Comparison of ENCODE assay signal across 11 cellular contexts in genomic region chr17:50920891-50921595, GRCh38. TPM values are rescaled to one million over a fixed set of nuclear protein-coding genes. Genes with fewer than 3 reads are reported as not detected.
DNase-seq lines count a peak whose midpoint lies in the region; ATAC-seq and TF ChIP-seq lines count a peak whose summit lies in the region.
"Had no signal": no experiment of that assay in that cellular context is flagged by ENCODE, and none has a peak within 500 bp of the region (broad histone marks: within the 10 kb centered on the region; RNA-seq: fewer than 3 reads in every experiment).

No MANE protein-coding gene starts in this region.

- H3K9ac ChIP-seq in SK-N-SH: no peak overlapping the region

- TF ChIP-seq CTCF in SK-N-SH (IDR thresholded peaks at IDR 0.05) (no peak), Peyer's patch (IDR thresholded peaks at IDR 0.05) (no peak), gastroesophageal sphincter (IDR thresholded peaks at IDR 0.05) (no peak), gastrocnemius medialis (IDR thresholded peaks at IDR 0.05 in 4 of 5, conservative IDR thresholded peaks at IDR 0.05 in 1 of 5) (no peak)

- 95% methylated on average over 15 of the region's 16 CpGs for WGBS in SK-N-SH (ENCODE audit: low lambda C conversion rate)
- 81 to 82% methylated on average over 9 to 12 of the region's 16 CpGs for WGBS in gastroesophageal sphincter (ENCODE audit: low coverage in 1 of 2), 2 donors

- no peaks in the 10 kb centered on the region for H3K79me2 ChIP-seq in SK-N-SH (ENCODE audit: insufficient read depth)

- H3K27me3 ChIP-seq in SK-N-SH (ENCODE audit: insufficient read depth) (no peaks in the 10 kb centered on the region), Peyer's patch (no peaks in the 10 kb centered on the region), gastroesophageal sphincter (no peaks in the 10 kb centered on the region), gastrocnemius medialis (no peaks in the 10 kb centered on the region)

- H3K4me1 ChIP-seq in SK-N-SH (ENCODE audit: control insufficient read depth in 1 of 2, insufficient read depth in 2 of 2, low read depth in 1 of 2, low read length in 1 of 2) (peaks cover 28 to 42% of the 10 kb centered on the region in 2 experiments), Peyer's patch (peaks cover 0 to 69% (median 4%) of the 10 kb centered on the region in 4 donors), gastroesophageal sphincter (peaks cover 0 to 66% (median 15%) of the 10 kb centered on the region in 3 donors), gastrocnemius medialis (peaks cover 31 to 36% of the 10 kb centered on the region in 2 donors)

- no peaks in the 10 kb centered on the region for H4K20me1 ChIP-seq in SK-N-SH (ENCODE audit: insufficient read depth)

- H3K9me3 ChIP-seq in SK-N-SH (no peaks in the 10 kb centered on the region), Peyer's patch (no peaks in the 10 kb centered on the region), gastroesophageal sphincter (no peaks in the 10 kb centered on the region), gastrocnemius medialis (no peaks in the 10 kb centered on the region)

- no peaks in the 10 kb centered on the region for H3K36me3 ChIP-seq in SK-N-SH (replicated peaks in 1 of 2; ENCODE audit: control insufficient read depth in 1 of 2, insufficient read depth in 2 of 2, low read length in 1 of 2)
- no peaks in the 10 kb centered on the region for H3K36me3 ChIP-seq in Peyer's patch
- no peaks in the 10 kb centered on the region for H3K36me3 ChIP-seq in gastroesophageal sphincter
- H3K36me3 ChIP-seq in gastrocnemius medialis: no peaks in the 10 kb centered on the region

- no peak overlapping the region for H3K4me2 ChIP-seq in SK-N-SH

- TF ChIP-seq EP300 in SK-N-SH (IDR thresholded peaks at IDR 0.05; ENCODE audit: borderline replicate concordance in 1 of 2, low read depth in 1 of 2, low read length in 1 of 2) (no peak), gastroesophageal sphincter (IDR thresholded peaks at IDR 0.05) (no peak)

- in situ Hi-C loops in gastrocnemius medialis (cut with MboI; ENCODE audit: low sequenced_read_pairs in 4 of 4): no loop called here

- H3K27ac ChIP-seq in SK-N-SH (ENCODE audit: low read depth in 2 of 2, low read length in 1 of 2) (peak overlapping the region; percentile 61 to 80; a peak in 2 of 4 replicates), Peyer's patch (peak overlapping the region in 3 of 4 donors; percentile 77 to 95 (median 92)), gastroesophageal sphincter (peak overlapping the region in 3 of 4 donors; percentile 84 to 87 (median 85)), gastrocnemius medialis (peak overlapping the region; percentile 18 to 63 (median 37))

- TF ChIP-seq POLR2A in Peyer's patch (IDR thresholded peaks at IDR 0.05) (no peak), gastroesophageal sphincter (IDR thresholded peaks at IDR 0.05) (no peak), gastrocnemius medialis (IDR thresholded peaks at IDR 0.05) (no peak)

- TF ChIP-seq RAD21 in SK-N-SH (IDR thresholded peaks at IDR 0.05; ENCODE audit: low read length): no peak

- H3K4me3 ChIP-seq in SK-N-SH (ENCODE audit: low read depth in 2 of 2, low read length in 1 of 2) (no peak overlapping the region), Peyer's patch (no peak overlapping the region), gastroesophageal sphincter (no peak overlapping the region), gastrocnemius medialis (no peak overlapping the region)

- DNase-seq in SK-N-SH (no peak), Peyer's patch (peak in 2 of 3 donors; percentile 72 to 74), gastrocnemius medialis (peak in 1 of 2 donors; percentile 56), COLO829 (ENCODE audit: low spot score) (no peak)
- DNase-seq: foreskin melanocyte, GF-D8, NCI-H1417 treated with DMSO at 0.1 percent for 48 hours had no signal

- CTCF ChIA-PET in SK-N-SH (lab: Yijun Ruan, JAX): interaction anchor here (0.8 to 6.7 kb wide), 6 partner anchors 15 to 69 kb away, joined by 3 to 34 read pairs (median 6); no protein-coding TSS in a partner anchor

- no peak overlapping the region; the same call in 1 of the 2 replicates for H2AFZ ChIP-seq in SK-N-SH (ENCODE audit: low read depth)

- H3K9me2 ChIP-seq in SK-N-SH: no peaks in the 10 kb centered on the region

- H3F3A ChIP-seq in SK-N-SH (replicated peaks; ENCODE audit: insufficient read depth): peaks cover 3% of the 10 kb centered on the region

- POLR2A ChIA-PET in SK-N-SH (lab: Yijun Ruan, JAX): interaction anchor here (0.8 to 13.7 kb wide), 6 partner anchors 10 to 56 kb away, joined by 3 to 166 read pairs (median 12); partner anchors contain the start of gene TOB1

- ATAC-seq in SK-N-SH treated with all-trans-retinoic acid at 6 μM for 48 hours (no peak), gastroesophageal sphincter (no peak), gastrocnemius medialis (peak in 1 of 2 donors; percentile 42), HG02759 (IDR thresholded peaks at IDR 0.05; ENCODE audit: unreplicated experiment) (no peak), GM18868 (IDR thresholded peaks at IDR 0.05; ENCODE audit: unreplicated experiment) (no peak)

- intact Hi-C loops in gastrocnemius medialis (cut with DNase I; ENCODE audit: low total_unique reads): no loop called here

TF ChIP-seq in SK-N-SH, 30 proteins besides CTCF, POLR2A, EP300 and RAD21 (continues in another document):
- TF ChIP-seq, protein P1, sequence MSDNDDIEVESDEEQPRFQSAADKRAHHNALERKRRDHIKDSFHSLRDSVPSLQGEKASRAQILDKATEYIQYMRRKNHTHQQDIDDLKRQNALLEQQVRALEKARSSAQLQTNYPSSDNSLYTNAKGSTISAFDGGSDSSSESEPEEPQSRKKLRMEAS (IDR thresholded peaks at IDR 0.05; ENCODE audit: low read depth): no peak
- no peak for TF ChIP-seq TAF1 (IDR thresholded peaks at IDR 0.05; ENCODE audit: borderline replicate concordance, low read depth, low read length)
- no peak for TF ChIP-seq TCF12 (IDR thresholded peaks at IDR 0.05)
- no peak for TF ChIP-seq FOSL2 (IDR thresholded peaks at IDR 0.05; ENCODE audit: borderline replicate concordance, low read depth)
- no peak for TF ChIP-seq MXI1 (IDR thresholded peaks at IDR 0.05; ENCODE audit: low read depth, low read length)
- TF ChIP-seq SIN3A (IDR thresholded peaks at IDR 0.05; ENCODE audit: borderline replicate concordance, low read depth, low read length): no peak
- no peak for TF ChIP-seq EZH2phosphoT487 (IDR thresholded peaks at IDR 0.05; ENCODE audit: borderline replicate concordance, low read depth)
- TF ChIP-seq YY1 (IDR thresholded peaks at IDR 0.05; ENCODE audit: low read depth): no peak
- TF ChIP-seq FOXJ3 (CRISPR knock-in tag; IDR thresholded peaks at IDR 0.05): no peak
- TF ChIP-seq CHD2 (IDR thresholded peaks at IDR 0.05; ENCODE audit: low read length, partially characterized antibody): no peak
- no peak for TF ChIP-seq GATA2 (CRISPR knock-in tag; IDR thresholded peaks at IDR 0.05)
- no peak for TF ChIP-seq RXRA (IDR thresholded peaks at IDR 0.05; ENCODE audit: borderline replicate concordance, low read depth)
- no peak for TF ChIP-seq JUND (IDR thresholded peaks at IDR 0.05)
- no peak for TF ChIP-seq SMC3 (IDR thresholded peaks at IDR 0.05; ENCODE audit: low read depth, low read length)

TF ChIP-seq in SK-N-SH treated with all-trans-retinoic acid at 6 μM for 48 hours, 23 proteins besides CTCF, POLR2A, EP300 and RAD21:
- TF ChIP-seq ISL1 (CRISPR knock-in tag; IDR thresholded peaks at IDR 0.05) (no peak), ZFP3 (CRISPR knock-in tag; IDR thresholded peaks at IDR 0.05) (no peak), POU6F1 (CRISPR knock-in tag; IDR thresholded peaks at IDR 0.05; ENCODE audit: borderline replicate concordance, low read depth) (no peak), ZNF70 (CRISPR knock-in tag; IDR thresholded peaks at IDR 0.05) (no peak), ARNTL (CRISPR knock-in tag; IDR thresholded peaks at IDR 0.05; ENCODE audit: borderline replicate concordance, low read depth) (no peak), OSR1 (CRISPR knock-in tag; IDR thresholded peaks at IDR 0.05) (no peak), ZC3H10 (CRISPR knock-in tag; IDR thresholded peaks at IDR 0.05) (no peak), PPARA (CRISPR knock-in tag; IDR thresholded peaks at IDR 0.05; ENCODE audit: borderline replicate concordance) (no peak)
- TF ChIP-seq, protein P2, sequence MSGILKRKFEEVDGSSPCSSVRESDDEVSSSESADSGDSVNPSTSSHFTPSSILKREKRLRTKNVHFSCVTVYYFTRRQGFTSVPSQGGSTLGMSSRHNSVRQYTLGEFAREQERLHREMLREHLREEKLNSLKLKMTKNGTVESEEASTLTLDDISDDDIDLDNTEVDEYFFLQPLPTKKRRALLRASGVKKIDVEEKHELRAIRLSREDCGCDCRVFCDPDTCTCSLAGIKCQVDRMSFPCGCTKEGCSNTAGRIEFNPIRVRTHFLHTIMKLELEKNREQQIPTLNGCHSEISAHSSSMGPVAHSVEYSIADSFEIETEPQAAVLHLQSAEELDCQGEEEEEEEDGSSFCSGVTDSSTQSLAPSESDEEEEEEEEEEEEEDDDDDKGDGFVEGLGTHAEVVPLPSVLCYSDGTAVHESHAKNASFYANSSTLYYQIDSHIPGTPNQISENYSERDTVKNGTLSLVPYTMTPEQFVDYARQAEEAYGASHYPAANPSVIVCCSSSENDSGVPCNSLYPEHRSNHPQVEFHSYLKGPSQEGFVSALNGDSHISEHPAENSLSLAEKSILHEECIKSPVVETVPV (CRISPR knock-in tag; IDR thresholded peaks at IDR 0.05): no peak

RNA-seq across cellular contexts. Expression of gene TOB1, which starts 54.9 kb away (rescaled TPM):
- 19.3 and 21.8 TPM in 2 replicates for polyA plus RNA-seq in SK-N-SH (2012; rRNA removed)
- 18.3 and 22.8 TPM in 2 replicates for polyA plus RNA-seq in SK-N-SH (2012; cell fraction: cytosol; rRNA removed)
- 14.2 and 22.7 TPM in 2 replicates for polyA plus RNA-seq in SK-N-SH (2012; cell fraction: nucleus; rRNA removed)
- total RNA-seq in Peyer's patch (100 to 1,000 TPM in 1 of 4 donors, 10 to 100 TPM in 3; 38.0 to 101 (median 60.6) TPM), gastroesophageal sphincter (10 to 100 TPM; 27.8 to 47.2 (median 29.6) TPM), gastrocnemius medialis (10 to 100 TPM; 13.6 to 53.5 (median 28.2) TPM)

Comparison
In these comparisons a context has a peak if more than half of its experiments do, and no peak if none do; other contexts are left out.
1. DNase-seq: peak in Peyer's patch (2 of 3); none in SK-N-SH (single experiment) and COLO829 (single experiment).
2. H3K27ac ChIP-seq: peak in every context shown above with its lines; median percentile 92 in Peyer's patch; 85 in gastroesophageal sphincter; 70 in SK-N-SH; 37 in gastrocnemius medialis.